22 cellular contexts compared by ENCODE assay signal in genomic region chr11:117626576-117626975, GRCh38.
"Had no signal": no experiment of that assay in that cellular context is flagged by ENCODE, and none has a peak within 500 bp of the region (broad histone marks: within the 10 kb centered on the region; RNA-seq: fewer than 3 reads in every experiment).

No MANE protein-coding gene starts in this region.

- DNase-seq: central memory CD4-positive, alpha-beta T cell; effector CD8-positive, alpha-beta T cell; endodermal cell; foreskin fibroblast; gastrocnemius medialis; heart left ventricle; left ventricle myocardium superior; lower lobe of right lung; ovary; right lobe of liver; stimulated activated CD4-positive, alpha-beta T cell treated with anti-CD3 and anti-CD28 coated beads, Interleukin-2, amount 100 ng/mL, for 24 hours; stimulated activated CD4-positive, alpha-beta T cell treated with anti-CD3 and anti-CD28 coated beads, Interleukin-4, amount 100 ng/mL, for 4 hours; stimulated activated naive CD8-positive, alpha-beta T cell treated with anti-CD3 and anti-CD28 coated beads, Interleukin-15, Interleukin-2, amounts not matched to agents 100 U/mL and 50 U/mL, for 24 hours; transverse colon had no signal

- H3K27ac ChIP-seq: epithelial cell of prostate, gastrocnemius medialis, heart left ventricle, hepatocyte, lower lobe of right lung, ovary, right lobe of liver, transverse colon, vagina had no signal

- H3K36me3 ChIP-seq: gastrocnemius medialis, heart left ventricle, lower lobe of right lung, ovary, right lobe of liver, transverse colon, vagina had no signal

- H3K4me1 ChIP-seq: gastrocnemius medialis, lower lobe of right lung, right lobe of liver, transverse colon, vagina had no signal

- H3K4me3 Mint-ChIP-seq: endodermal cell; natural killer cell treated with Interleukin-12 subunit alpha and Interleukin-12 subunit beta and Interleukin-15 and Interleukin-18, amount 100 ng/mL, for 72 hours; neural crest cell; stimulated activated memory B cell treated with anti-CD40 and anti-IgM and Interleukin-4, amounts not matched to agents 10 μg/mL and 1 μg/mL and 100 μg/mL, for 72 hours had no signal

- H3K27ac Mint-ChIP-seq: endodermal cell; natural killer cell treated with Interleukin-12 subunit alpha and Interleukin-12 subunit beta and Interleukin-15 and Interleukin-18, amount 100 ng/mL, for 72 hours; stimulated activated memory B cell treated with anti-CD40 and anti-IgM and Interleukin-4, amounts not matched to agents 10 μg/mL and 1 μg/mL and 100 μg/mL, for 72 hours had no signal

- H3K9me3 Mint-ChIP-seq: neural crest cell; stimulated activated memory B cell treated with anti-CD40 and anti-IgM and Interleukin-4, amounts not matched to agents 10 μg/mL and 1 μg/mL and 100 μg/mL, for 72 hours had no signal

- H3K36me3 Mint-ChIP-seq: stimulated activated memory B cell treated with anti-CD40 and anti-IgM and Interleukin-4, amounts not matched to agents 10 μg/mL and 1 μg/mL and 100 μg/mL, for 72 hours had no signal

- H3K4me2 ChIP-seq: hepatocyte, smooth muscle cell had no signal

- H3K9me3 ChIP-seq: gastrocnemius medialis, ovary, right lobe of liver, vagina had no signal

- H3K4me1 Mint-ChIP-seq: stimulated activated memory B cell treated with anti-CD40 and anti-IgM and Interleukin-4, amounts not matched to agents 10 μg/mL and 1 μg/mL and 100 μg/mL, for 72 hours had no signal

- H2AFZ ChIP-seq: hepatocyte had no signal

- H3K27me3 ChIP-seq: gastrocnemius medialis, heart left ventricle, hepatocyte, ovary, right lobe of liver, transverse colon, vagina had no signal

- ATAC-seq: esophagus mucosa; gastrocnemius medialis; heart left ventricle; lower lobe of right lung; natural killer cell treated with Interleukin-12 subunit alpha and Interleukin-12 subunit beta and Interleukin-15 and Interleukin-18, amount 100 ng/mL, for 72 hours; right lobe of liver; stimulated activated memory B cell treated with anti-CD40 and anti-IgM and Interleukin-4, amounts not matched to agents 10 μg/mL and 1 μg/mL and 100 μg/mL, for 72 hours; stimulated activated naive CD8-positive, alpha-beta T cell treated with anti-CD3 and anti-CD28 coated beads, Interleukin-15, Interleukin-2, amounts not matched to agents 100 U/mL and 50 U/mL, for 24 hours had no signal

- H3K4me3 ChIP-seq: gastrocnemius medialis, heart left ventricle, hepatocyte, lower lobe of right lung, ovary, right lobe of liver, smooth muscle cell, transverse colon, vagina had no signal
